In genomic region chr12:70646850-70647249, GRCh38 we compare ENCODE assay signal across 1 cellular context.
TF ChIP-seq lines count a peak whose summit lies in the region.

No MANE protein-coding gene starts in this region.

TF ChIP-seq in endothelial cell of umbilical vein, 7 proteins besides CTCF, POLR2A, EP300 and RAD21:
- TF ChIP-seq GATA2 (IDR thresholded peaks at IDR 0.05; ENCODE audit: insufficient read depth, insufficient read length, low read depth, low read length) = no peak
- no peak for TF ChIP-seq EZH2 (IDR thresholded peaks at IDR 0.05; ENCODE audit: borderline replicate concordance, low read depth, low read length, severe bottlenecking)
- no peak for TF ChIP-seq MAX (IDR thresholded peaks at IDR 0.05; ENCODE audit: insufficient read depth, insufficient read length)
- no peak for TF ChIP-seq MYC (IDR thresholded peaks at IDR 0.05; ENCODE audit: low read depth, low read length)
- TF ChIP-seq POLR2AphosphoS5 (IDR thresholded peaks at IDR 0.05; ENCODE audit: insufficient read depth, low read depth, low read length) = no peak
- TF ChIP-seq JUN (IDR thresholded peaks at IDR 0.05; ENCODE audit: borderline replicate concordance, insufficient read depth, insufficient read length, low read depth) = no peak
- no peak for TF ChIP-seq FOS (IDR thresholded peaks at IDR 0.05; ENCODE audit: borderline replicate concordance, insufficient read depth, low read length)
TF ChIP-seq in endothelial cell of umbilical vein: peak in this region for 0.
